16 cellular contexts compared by ENCODE assay signal in genomic region chr3:52210037-52210436, GRCh38. TPM values are rescaled to one million over a fixed set of nuclear protein-coding genes. Genes with fewer than 3 reads are reported as not detected.
"Had no signal": no experiment of that assay in that cellular context is flagged by ENCODE, and none has a peak within 500 bp of the region (broad histone marks: within the 10 kb centered on the region; RNA-seq: fewer than 3 reads in every experiment).

No MANE protein-coding gene starts in this region.

- H3K36me3 ChIP-seq: ovary had no signal

- H3K4me3 ChIP-seq: gastroesophageal sphincter, ovary had no signal

- H3K4me3 Mint-ChIP-seq: activated CD4-positive, alpha-beta T cell treated with anti-CD3 and anti-CD28 coated beads, Interleukin-2, amount 10 ng/mL, durations not matched to agents 24 days and 14 days; central memory CD8-positive, alpha-beta T cell; effector memory CD8-positive, alpha-beta T cell; stimulated activated naive CD8-positive, alpha-beta T cell treated with anti-CD3 and anti-CD28 coated beads, Interleukin-15, amount 100 ng/mL, for 72 hours; WTC11 had no signal

- H3K9me3 Mint-ChIP-seq: activated CD4-positive, alpha-beta T cell treated with anti-CD3 and anti-CD28 coated beads, Interleukin-2, amount 10 ng/mL, durations not matched to agents 24 days and 14 days; central memory CD8-positive, alpha-beta T cell; effector memory CD8-positive, alpha-beta T cell; stimulated activated naive CD8-positive, alpha-beta T cell treated with anti-CD3 and anti-CD28 coated beads, Interleukin-15, amount 100 ng/mL, for 72 hours; WTC11 had no signal

- H3K27me3 ChIP-seq: gastroesophageal sphincter, ovary had no signal

- DNase-seq: activated CD4-positive, alpha-beta T cell treated with anti-CD3 and anti-CD28 coated beads, Interleukin-2, amount 10 ng/mL, durations not matched to agents 24 days and 14 days; activated naive CD4-positive, alpha-beta T cell treated with anti-CD3 and anti-CD28 coated beads, Interleukin-2, amount 50 U/mL, for 16 hours; activated T-cell treated with anti-CD3 and anti-CD28 coated beads for 4 hours; cortex of kidney; effector memory CD8-positive, alpha-beta T cell; mammary epithelial cell; ovary; stimulated activated CD4-positive, alpha-beta T cell treated with anti-CD3 and anti-CD28 coated beads, Interleukin-4, amount 100 ng/mL, for 1 hour; stimulated activated CD8-positive, alpha-beta memory T cell treated with anti-CD3 and anti-CD28 coated beads, Interleukin-4, amount 100 ng/mL, for 48 hours; stimulated activated naive CD8-positive, alpha-beta T cell treated with anti-CD3 and anti-CD28 coated beads, Interleukin-15, amount 100 ng/mL, for 72 hours had no signal

- H3K4me1 ChIP-seq: gastroesophageal sphincter had no signal

- H3K4me1 Mint-ChIP-seq: WTC11 had no signal

- H3K9me3 ChIP-seq: gastroesophageal sphincter, ovary had no signal

- H3K27ac ChIP-seq: epithelial cell of prostate, gastroesophageal sphincter, ovary had no signal

- H3K27me3 Mint-ChIP-seq: activated CD4-positive, alpha-beta T cell treated with anti-CD3 and anti-CD28 coated beads, Interleukin-2, amount 10 ng/mL, durations not matched to agents 24 days and 14 days; central memory CD8-positive, alpha-beta T cell; effector memory CD8-positive, alpha-beta T cell; stimulated activated naive CD8-positive, alpha-beta T cell treated with anti-CD3 and anti-CD28 coated beads, Interleukin-15, amount 100 ng/mL, for 72 hours had no signal

- H3K27ac Mint-ChIP-seq: activated CD4-positive, alpha-beta T cell treated with anti-CD3 and anti-CD28 coated beads, Interleukin-2, amount 10 ng/mL, durations not matched to agents 24 days and 14 days; WTC11 had no signal

- ATAC-seq: effector memory CD8-positive, alpha-beta T cell; gastroesophageal sphincter; stimulated activated naive CD8-positive, alpha-beta T cell treated with anti-CD3 and anti-CD28 coated beads, Interleukin-15, amount 100 ng/mL, for 72 hours; WTC11 had no signal

RNA-seq across cellular contexts. Expression of gene TLR9, which starts 15.4 kb away (rescaled TPM):
- total RNA-seq: gastroesophageal sphincter, kidney epithelial cell, mammary epithelial cell, WTC11 had no signal
- polyA plus RNA-seq: mammary epithelial cell, neural cell had no signal
